Comparison of ENCODE assay signal across 8 cellular contexts in genomic region chr3:132659370-132660055, GRCh38. TPM values are rescaled to one million over a fixed set of nuclear protein-coding genes. Genes with fewer than 3 reads are reported as not detected.
A peak's percentile ranks its signal among the peaks of the same experiment; 100 is the strongest.
DNase-seq lines count a peak whose midpoint lies in the region; ATAC-seq, FAIRE-seq and TF ChIP-seq lines count a peak whose summit lies in the region.

ACAD11 (minus strand) TSS chr3:132659809; CDS start chr3:132659751, 58 bp downstream.

- H3K4me1 Mint-ChIP-seq in GM23338: peaks cover 12% of the 10 kb centered on the region; the same call in 2 of the 3 replicates

- H3K27me3 ChIP-seq in GM23338 (ENCODE audit: insufficient read depth) (no peaks in the 10 kb centered on the region), RWPE2 (ENCODE audit: insufficient read depth, poor library complexity, severe bottlenecking) (no peaks in the 10 kb centered on the region), pancreas (no peaks in the 10 kb centered on the region)

- intact Hi-C loops in cardiac septum (cut with DNase I): loop anchor here (2.0 kb wide), 1 partner anchor 63 kb away; the partner anchor contains the start of gene NPHP3
- intact Hi-C loops in pancreas (cut with DNase I): no loop called here

- ATAC-seq in GM23338: peak; percentile 84
- peak; percentile 75 for ATAC-seq in RWPE2 (ENCODE audit: low read depth)
- peak; percentile 66 to 87 (median 80) for ATAC-seq in pancreas

- H2AFZ ChIP-seq in GM23338: peak within 1 kb of the TSS; percentile 98

- H3K9me3 ChIP-seq in KOPT-K1 (ENCODE audit: insufficient read depth, low read length, poor library complexity, severe bottlenecking): no peaks in the 10 kb centered on the region
- H3K9me3 ChIP-seq in RWPE2 (ENCODE audit: severe bottlenecking): no peaks in the 10 kb centered on the region
- no peaks in the 10 kb centered on the region for H3K9me3 ChIP-seq in pancreas

- 0% methylated on average over 34 of the region's 34 CpGs for WGBS in pancreas, 2 donors

- H3K9me3 Mint-ChIP-seq in GM23338: no peaks in the 10 kb centered on the region

- H3K27me3 Mint-ChIP-seq in GM23338 (ENCODE audit: insufficient read depth, low read depth, poor library complexity): no peaks in the 10 kb centered on the region

- H3K4me1 ChIP-seq in GM23338 (ENCODE audit: insufficient read depth): no peaks in the 10 kb centered on the region; the same call in 1 of the 2 replicates
- H3K4me1 ChIP-seq in RWPE2 (ENCODE audit: insufficient read depth, poor library complexity, severe bottlenecking): peaks cover 15% of the 10 kb centered on the region
- H3K4me1 ChIP-seq in pancreas: peaks cover 15 to 32% (median 19%) of the 10 kb centered on the region in 3 donors

- no peaks in the 10 kb centered on the region for H3K36me3 Mint-ChIP-seq in GM23338 (ENCODE audit: low read depth)

- peak within 1 kb of the TSS; percentile 94 for H3K4me2 ChIP-seq in GM23338

- H3K9me2 ChIP-seq in GM23338 (ENCODE audit: insufficient read depth): no peaks in the 10 kb centered on the region

- DNase-seq in GM23338 (ENCODE audit: low spot score): peak; percentile 75
- peak; percentile 69 for DNase-seq in RWPE2 (ENCODE audit: low spot score)
- DNase-seq in amniotic stem cell (lab: John Stamatoyannopoulos, UW): peak; percentile 64
- DNase-seq in cardiac septum (ENCODE audit: low spot score): peak; percentile 87
- DNase-seq in pancreas: peak; percentile 60 to 86 (median 72)
- DNase-seq in cortex of kidney (lab: John Stamatoyannopoulos, UW): no peak

- peak; percentile 55 to 57 for TF ChIP-seq CTCF in GM23338 (conservative IDR thresholded peaks at IDR 0.05; ENCODE audit: low read depth in 2 of 2)
- TF ChIP-seq CTCF in RWPE2 (IDR thresholded peaks at IDR 0.05; ENCODE audit: poor library complexity, severe bottlenecking): peak; percentile 69
- peak; percentile 16 to 55 (median 44) for TF ChIP-seq CTCF in pancreas (IDR thresholded peaks at IDR 0.05)

- H3K79me2 ChIP-seq in GM23338 (replicated peaks; ENCODE audit: insufficient read depth): peaks cover 38% of the 10 kb centered on the region

- FAIRE-seq in pancreas (lab: Jason Lieb, UNC): no peak

- peak within 1 kb of the TSS; percentile 98 for H3K4me3 Mint-ChIP-seq in GM23338

- no peaks in the 10 kb centered on the region for H4K20me1 ChIP-seq in GM23338 (replicated peaks; ENCODE audit: insufficient read depth)

- H3K27ac ChIP-seq in GM23338 (ENCODE audit: low read depth) (peak within 1 kb of the TSS; percentile 73), KOPT-K1 (ENCODE audit: low read depth, low read length, poor library complexity, severe bottlenecking) (peak within 1 kb of the TSS; percentile 82), RWPE2 (ENCODE audit: poor library complexity, severe bottlenecking) (peak within 1 kb of the TSS; percentile 71), pancreas (peak within 1 kb of the TSS; percentile 82 to 96 (median 92))

- peak within 1 kb of the TSS; percentile 95 for H3K27ac Mint-ChIP-seq in GM23338

- no peaks in the 10 kb centered on the region for H3F3A ChIP-seq in GM23338 (replicated peaks; ENCODE audit: low read depth)

- H3K4me3 ChIP-seq in GM08714 (ENCODE audit: low read length) (peak within 1 kb of the TSS; percentile 76), GM23338 (peak within 1 kb of the TSS; percentile 89), RWPE2 (ENCODE audit: severe bottlenecking) (peak within 1 kb of the TSS; percentile 98), pancreas (peak within 1 kb of the TSS; percentile 44 to 89 (median 86))

- H3K36me3 ChIP-seq in GM23338 (ENCODE audit: insufficient read depth) (no peaks in the 10 kb centered on the region), KOPT-K1 (ENCODE audit: insufficient read depth, low read length) (no peaks in the 10 kb centered on the region), RWPE2 (ENCODE audit: low read depth) (peaks cover 9% of the 10 kb centered on the region; the same call in 1 of the 2 replicates), pancreas (no peaks in the 10 kb centered on the region)

TF ChIP-seq in GM23338, 12 proteins besides CTCF, POLR2A, EP300 and RAD21:
- TF ChIP-seq ZNF331 (CRISPR knock-in tag; IDR thresholded peaks at IDR 0.05; ENCODE audit: low read depth) (no peak), POLR2AphosphoS5 (IDR thresholded peaks at IDR 0.05; ENCODE audit: low read depth) (peak; percentile 57; the same call in 1 of the 2 replicates), ZNF114 (CRISPR knock-in tag; IDR thresholded peaks at IDR 0.05) (no peak), ETS1 (IDR thresholded peaks at IDR 0.05) (no peak), EZH2 (IDR thresholded peaks at IDR 0.05; ENCODE audit: low read depth, unreplicated experiment) (no peak)

RNA-seq across cellular contexts. Expression of gene ACAD11, which starts in this region (rescaled TPM):
- 10.8 and 17.1 TPM in 2 replicates for total RNA-seq in GM23338 (2014; rRNA removed; shearing (Covaris generic))
- polyA plus RNA-seq in GM23338 (2016; fragmentation: Nextera tagmentation; extraction: Ambion mirVana) (8.8 and 11.4 TPM in 2 replicates), pancreas (10 to 100 TPM; 12.9 to 31.7 TPM)
- total RNA-seq in cardiac septum (26.2 TPM), pancreas (10 to 100 TPM in 4 of 6 donors, 1 to 10 TPM in 2; 6.6 to 16.5 (median 11.0) TPM)
